Comparison of ENCODE assay signal across 11 cellular contexts in the genomic region with DNA sequence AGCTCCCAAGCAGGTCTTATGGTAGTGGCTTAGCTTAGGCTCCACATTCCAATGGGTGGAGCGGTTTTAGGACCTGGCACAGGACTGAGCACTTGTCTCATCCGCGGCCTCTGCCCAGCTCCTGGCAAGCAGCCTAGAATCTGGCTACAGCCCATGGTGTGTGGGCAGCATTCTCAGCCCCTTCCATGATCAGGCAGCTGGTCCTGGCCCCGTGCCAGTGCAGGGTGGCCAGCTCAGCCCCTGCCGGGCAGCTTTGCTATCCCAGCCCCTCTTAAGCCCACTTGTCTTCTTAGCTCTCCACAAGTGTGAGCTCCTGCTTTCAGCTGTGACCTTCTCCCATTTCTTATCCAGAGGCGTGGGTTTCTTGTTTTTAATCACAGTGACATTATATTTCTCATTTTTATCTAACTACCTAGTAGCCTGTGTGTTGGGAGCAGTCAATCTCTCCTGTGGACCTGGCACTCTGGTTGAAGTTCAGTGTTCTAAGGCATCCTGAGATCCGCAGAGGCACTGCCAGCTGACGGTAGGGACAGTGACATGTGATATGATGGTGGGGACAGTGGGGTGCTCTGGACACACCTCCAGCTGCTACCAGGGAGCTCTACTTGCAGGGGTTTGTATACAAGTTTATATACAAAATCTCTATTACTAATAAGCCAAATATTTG.
A peak's percentile ranks its signal among the peaks of the same experiment; 100 is the strongest.
DNase-seq lines count a peak whose midpoint lies in the region; ATAC-seq and TF ChIP-seq lines count a peak whose summit lies in the region.
"Had no signal": no experiment of that assay in that cellular context is flagged by ENCODE, and none has a peak within 500 bp of the region (broad histone marks: within the 10 kb centered on the region; RNA-seq: fewer than 3 reads in every experiment).

No MANE protein-coding gene starts in this region.

- TF ChIP-seq CTCF in Calu3 (IDR thresholded peaks at IDR 0.05; ENCODE audit: unreplicated experiment) (no peak), dorsolateral prefrontal cortex (IDR thresholded peaks at IDR 0.05 in 54 of 56, conservative IDR thresholded peaks at IDR 0.05 in 2 of 56; ENCODE audit: low read depth in 1 of 56, partially characterized antibody in 56 of 56) (peak in 8 of 56 donors; percentile 2 to 43 (median 16)), GM13977 (IDR thresholded peaks at IDR 0.05; ENCODE audit: extremely low read depth, insufficient read depth, missing control alignments) (no peak), WERI-Rb-1 (IDR thresholded peaks at IDR 0.05; ENCODE audit: low read depth, low read length) (no peak)

- H3K4me1 Mint-ChIP-seq in Calu3 (ENCODE audit: low read depth, unreplicated experiment): peaks cover 22% of the 10 kb centered on the region
- no peaks in the 10 kb centered on the region for H3K4me1 Mint-ChIP-seq in activated CD4-positive, alpha-beta T cell treated with anti-CD3 and anti-CD28 coated beads for 36 hours

- peaks cover 42% of the 10 kb centered on the region for H3K27me3 Mint-ChIP-seq in Calu3 (ENCODE audit: unreplicated experiment)
- peaks cover 18% of the 10 kb centered on the region for H3K27me3 Mint-ChIP-seq in activated CD4-positive, alpha-beta T cell treated with anti-CD3 and anti-CD28 coated beads for 36 hours

- no peaks in the 10 kb centered on the region for H3K9me3 ChIP-seq in WERI-Rb-1 (ENCODE audit: severe bottlenecking)

- H3K27ac ChIP-seq in dorsolateral prefrontal cortex (peak overlapping the region in 58 of 59 donors; percentile 9 to 90 (median 68)), WERI-Rb-1 (no peak overlapping the region)

- H3K4me3 Mint-ChIP-seq in Calu3 (ENCODE audit: low read depth, unreplicated experiment): no peak overlapping the region
- H3K4me3 Mint-ChIP-seq in activated CD4-positive, alpha-beta T cell treated with anti-CD3 and anti-CD28 coated beads for 36 hours: no peak overlapping the region
- H3K4me3 Mint-ChIP-seq: naive B cell had no signal

- peak overlapping the region in 1 of 59 donors; percentile 23 for H3K4me3 ChIP-seq in dorsolateral prefrontal cortex
- H3K4me3 ChIP-seq in WERI-Rb-1 (ENCODE audit: low read depth, low read length): no peak overlapping the region

- no peaks in the 10 kb centered on the region for H3K36me3 Mint-ChIP-seq in Calu3 (ENCODE audit: insufficient read depth, unreplicated experiment)
- no peaks in the 10 kb centered on the region for H3K36me3 Mint-ChIP-seq in activated CD4-positive, alpha-beta T cell treated with anti-CD3 and anti-CD28 coated beads for 36 hours (ENCODE audit: low read depth)
- H3K36me3 Mint-ChIP-seq: naive B cell had no signal

- CTCF ChIA-PET in Calu3 (lab: Charles Lee): no interaction called here
- CTCF ChIA-PET in activated CD4-positive, alpha-beta T cell treated with anti-CD3 and anti-CD28 coated beads for 36 hours (lab: Charles Lee): interaction anchor here (1.0 to 3.0 kb wide), 2 partner anchors 9 to 118 kb away, joined by 3 to 11 read pairs; no protein-coding TSS in a partner anchor

- in situ Hi-C loops in GM13977 (cut with MboI; ENCODE audit: low pct_unique_long_range_greater_than_20kb, low sequenced_read_pairs, unreplicated experiment): loop anchor here (25.0 kb wide), 2 partner anchors 361 to 486 kb away; no protein-coding TSS in a partner anchor

- no peak overlapping the region for H3K27ac Mint-ChIP-seq in Calu3 (ENCODE audit: unreplicated experiment)
- no peak overlapping the region for H3K27ac Mint-ChIP-seq in activated CD4-positive, alpha-beta T cell treated with anti-CD3 and anti-CD28 coated beads for 36 hours

- intact Hi-C loops in Calu3 (cut with micrococcal nuclease; ENCODE audit: unreplicated experiment): loop anchor here (10.0 kb wide), 1 partner anchor 593 kb away; no protein-coding TSS in a partner anchor
- intact Hi-C loops in dorsolateral prefrontal cortex (cut with DNase I): no loop called here
- intact Hi-C loops in activated CD4-positive, alpha-beta T cell treated with anti-CD3 and anti-CD28 coated beads for 36 hours (cut with DNase I, micrococcal nuclease): loop anchor here in 1 of 2 experiments (10.0 kb wide), 1 partner anchor 353 kb away; no protein-coding TSS in a partner anchor

- DNase-seq in Calu3 (peak; percentile 61), NCI-H345 (lab: John Stamatoyannopoulos, UW) (peak; percentile 65), dorsolateral prefrontal cortex (peak; percentile 75 to 89 (median 82)), occipital lobe (lab: John Stamatoyannopoulos, UW) (peak; percentile 83), GM13977 (ENCODE audit: low spot score) (no peak), WERI-Rb-1 (no peak)
- DNase-seq in activated CD4-positive, alpha-beta T cell treated with anti-CD3 and anti-CD28 coated beads for 36 hours: no peak
- DNase-seq: DMS153, erythroblast, naive B cell had no signal

- peaks cover 0 to 3% (median 0%) of the 10 kb centered on the region in 45 donors for H3K27me3 ChIP-seq in dorsolateral prefrontal cortex
- no peaks in the 10 kb centered on the region for H3K27me3 ChIP-seq in WERI-Rb-1 (ENCODE audit: insufficient read depth, low read depth, severe bottlenecking)

- H3K9me3 Mint-ChIP-seq in Calu3 (ENCODE audit: low read depth, unreplicated experiment): no peaks in the 10 kb centered on the region
- H3K9me3 Mint-ChIP-seq in activated CD4-positive, alpha-beta T cell treated with anti-CD3 and anti-CD28 coated beads for 36 hours (ENCODE audit: low read depth): no peaks in the 10 kb centered on the region
- H3K9me3 Mint-ChIP-seq: naive B cell had no signal

- no peaks in the 10 kb centered on the region for H3K36me3 ChIP-seq in WERI-Rb-1

- POLR2A ChIA-PET in activated CD4-positive, alpha-beta T cell treated with anti-CD3 and anti-CD28 coated beads for 36 hours (lab: Charles Lee): no interaction called here

- no TSS peak for BruUV-seq in Calu3 (replicated peaks; lab: Mats Ljungman, UMichigan)

- no peak for ATAC-seq in activated CD4-positive, alpha-beta T cell treated with anti-CD3 and anti-CD28 coated beads for 36 hours
- no peak for ATAC-seq in HG03159 (IDR thresholded peaks at IDR 0.05; ENCODE audit: unreplicated experiment)

Comparison
In these comparisons a context has a peak if more than half of its experiments do, and no peak if none do; other contexts are left out.
1. DNase-seq: peak in Calu3 (single experiment), NCI-H345 (single experiment), dorsolateral prefrontal cortex (10 of 10) and occipital lobe (single experiment); none in GM13977 (single experiment), activated CD4-positive, alpha-beta T cell treated with anti-CD3 and anti-CD28 coated beads for 36 hours (single experiment) and WERI-Rb-1 (single experiment).